8 cellular contexts compared by ENCODE assay signal in the genomic region with DNA sequence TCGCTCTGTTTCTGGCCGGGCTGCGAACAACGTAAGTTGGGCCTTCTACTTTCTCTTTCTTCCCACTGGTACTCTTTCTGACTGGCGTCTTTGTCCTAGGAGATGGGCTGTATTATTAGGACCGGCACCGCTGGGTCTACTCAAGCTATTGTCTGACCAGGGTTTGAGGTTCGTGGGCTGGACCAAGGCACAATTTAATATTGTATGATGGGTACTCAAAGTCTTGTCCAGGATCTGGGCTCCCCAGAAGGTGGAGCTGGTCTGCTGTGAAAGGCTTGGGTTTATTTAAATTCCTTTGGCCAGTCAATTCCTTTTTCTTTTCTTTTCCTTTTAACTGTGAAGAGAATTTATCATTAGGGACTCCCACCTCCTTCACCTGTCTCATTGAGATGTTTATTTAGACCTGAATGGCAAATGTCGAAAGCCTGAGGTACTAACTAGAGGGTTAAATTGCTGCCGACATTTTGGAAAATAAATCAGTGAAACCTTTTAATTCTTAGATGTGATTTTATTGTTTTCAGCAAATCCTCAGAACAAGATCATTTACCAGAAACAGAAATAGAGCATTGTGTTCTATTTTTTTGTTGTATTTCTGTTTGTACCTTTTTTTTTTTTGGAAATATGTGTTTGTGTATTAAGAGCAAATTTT.
DNase-seq lines count a peak whose midpoint lies in the region; TF ChIP-seq lines count a peak whose summit lies in the region.

No MANE protein-coding gene starts in this region.

- H3K4me3 ChIP-seq in HEK293 (ENCODE audit: low read depth, low read length): peak overlapping the region; percentile 90
- H3K4me3 ChIP-seq in brain microvascular endothelial cell (ENCODE audit: low read depth, low read length): peak overlapping the region; percentile 83
- H3K4me3 ChIP-seq in iPS-20b (ENCODE audit: low read length): peak overlapping the region; percentile 80
- H3K4me3 ChIP-seq in skin epidermis: peak overlapping the region; percentile 51 to 79 (median 69)

- POLR2A ChIA-PET in HEK293 (lab: Yijun Ruan, JAX): interaction anchor here (1.0 to 1.3 kb wide), 2 partner anchors 14 to 25 kb away, joined by 4 to 5 read pairs; no protein-coding TSS in a partner anchor

- in situ Hi-C loops in brain microvascular endothelial cell (cut with HindIII; ENCODE audit: low pct_ligation_motif_present, low sequenced_read_pairs): no loop called here

- peaks cover 13% of the 10 kb centered on the region; the same call in 1 of the 2 replicates for H3K4me1 ChIP-seq in HEK293 (ENCODE audit: control insufficient read depth, insufficient read depth, low read length)
- H3K4me1 ChIP-seq in iPS-20b (ENCODE audit: insufficient read depth, low read length): peaks cover 10% of the 10 kb centered on the region; the same call in 1 of the 2 replicates

- peak; percentile 77 for DNase-seq in NCI-H2227 (lab: John Stamatoyannopoulos, UW; ENCODE audit: unreplicated experiment)
- DNase-seq in NCI-H2227 treated with DMSO at 0.1 percent for 48 hours (lab: John Stamatoyannopoulos, UW): no peak
- DNase-seq in NCI-H2081 (lab: John Stamatoyannopoulos, UW): peak; percentile 26 to 68
- DNase-seq in brain microvascular endothelial cell: peak; percentile 66
- DNase-seq in GF-D8 (lab: John Stamatoyannopoulos, UW): no peak

- peak overlapping the region; percentile 27; the same call in 1 of the 2 replicates for H3K27ac ChIP-seq in HEK293 (ENCODE audit: extremely low read depth, low read depth, low read length)
- H3K27ac ChIP-seq in brain microvascular endothelial cell: peak overlapping the region; percentile 83
- H3K27ac ChIP-seq in iPS-20b (ENCODE audit: low read length): no peak overlapping the region
- H3K27ac ChIP-seq in skin epidermis: peak overlapping the region in 17 of 21 experiments; percentile 20 to 83 (median 58)

- H3K9ac ChIP-seq in iPS-20b (ENCODE audit: low read depth, low read length): peak overlapping the region; percentile 81; the same call in 1 of the 2 replicates

- H3K36me3 ChIP-seq in HEK293 (ENCODE audit: control insufficient read depth in 2 of 2, insufficient read depth in 1 of 2, low read length in 2 of 2): peaks cover 0 to 5% of the 10 kb centered on the region in 2 experiments; a peak in 1 of 3 replicates
- H3K36me3 ChIP-seq in brain microvascular endothelial cell (replicated peaks): no peaks in the 10 kb centered on the region
- peaks cover 8% of the 10 kb centered on the region; the same call in 1 of the 2 replicates for H3K36me3 ChIP-seq in iPS-20b (ENCODE audit: insufficient read depth, low read depth, low read length)

- CTCF ChIA-PET in HEK293 (lab: Yijun Ruan, JAX): interaction anchor here (0.5 to 1.4 kb wide), 8 partner anchors 13 to 846 kb away, joined by 3 to 5 read pairs (median 3); no protein-coding TSS in a partner anchor

- H3K9me3 ChIP-seq in HEK293 (ENCODE audit: control insufficient read depth, insufficient read depth, low read depth, low read length): no peaks in the 10 kb centered on the region
- no peaks in the 10 kb centered on the region for H3K9me3 ChIP-seq in iPS-20b (ENCODE audit: insufficient read depth, low read depth, low read length)

- H3K27me3 ChIP-seq in brain microvascular endothelial cell (replicated peaks) (no peaks in the 10 kb centered on the region), iPS-20b (ENCODE audit: insufficient read depth, low read length) (no peaks in the 10 kb centered on the region)

- TF ChIP-seq CTCF in HEK293 (tag by site-specific recombination; IDR thresholded peaks at IDR 0.05): peak; percentile 82
- peak; percentile 79 for TF ChIP-seq CTCF in brain microvascular endothelial cell (IDR thresholded peaks at IDR 0.05; ENCODE audit: low read depth, low read length, missing control alignments)

TF ChIP-seq in HEK293, 187 proteins besides CTCF, POLR2A, EP300 and RAD21:
- TF ChIP-seq, protein P1, sequence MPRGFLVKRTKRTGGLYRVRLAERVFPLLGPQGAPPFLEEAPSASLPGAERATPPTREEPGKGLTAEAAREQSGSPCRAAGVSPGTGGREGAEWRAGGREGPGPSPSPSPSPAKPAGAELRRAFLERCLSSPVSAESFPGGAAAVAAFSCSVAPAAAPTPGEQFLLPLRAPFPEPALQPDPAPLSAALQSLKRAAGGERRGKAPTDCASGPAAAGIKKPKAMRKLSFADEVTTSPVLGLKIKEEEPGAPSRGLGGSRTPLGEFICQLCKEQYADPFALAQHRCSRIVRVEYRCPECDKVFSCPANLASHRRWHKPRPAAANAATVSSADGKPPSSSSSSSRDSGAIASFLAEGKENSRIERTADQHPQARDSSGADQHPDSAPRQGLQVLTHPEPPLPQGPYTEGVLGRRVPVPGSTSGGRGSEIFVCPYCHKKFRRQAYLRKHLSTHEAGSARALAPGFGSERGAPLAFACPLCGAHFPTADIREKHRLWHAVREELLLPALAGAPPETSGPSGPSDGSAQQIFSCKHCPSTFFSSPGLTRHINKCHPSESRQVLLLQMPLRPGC (tag by site-specific recombination; IDR thresholded peaks at IDR 0.05): 0 out of 2 replicates have a peak, but pooled peaks have one; percentile 20
- no peak for TF ChIP-seq ZNF776 (tag by site-specific recombination; IDR thresholded peaks at IDR 0.05; ENCODE audit: borderline replicate concordance)
- no peak for TF ChIP-seq ZNF169 (tag by site-specific recombination; IDR thresholded peaks at IDR 0.05)
- TF ChIP-seq, protein P2, sequence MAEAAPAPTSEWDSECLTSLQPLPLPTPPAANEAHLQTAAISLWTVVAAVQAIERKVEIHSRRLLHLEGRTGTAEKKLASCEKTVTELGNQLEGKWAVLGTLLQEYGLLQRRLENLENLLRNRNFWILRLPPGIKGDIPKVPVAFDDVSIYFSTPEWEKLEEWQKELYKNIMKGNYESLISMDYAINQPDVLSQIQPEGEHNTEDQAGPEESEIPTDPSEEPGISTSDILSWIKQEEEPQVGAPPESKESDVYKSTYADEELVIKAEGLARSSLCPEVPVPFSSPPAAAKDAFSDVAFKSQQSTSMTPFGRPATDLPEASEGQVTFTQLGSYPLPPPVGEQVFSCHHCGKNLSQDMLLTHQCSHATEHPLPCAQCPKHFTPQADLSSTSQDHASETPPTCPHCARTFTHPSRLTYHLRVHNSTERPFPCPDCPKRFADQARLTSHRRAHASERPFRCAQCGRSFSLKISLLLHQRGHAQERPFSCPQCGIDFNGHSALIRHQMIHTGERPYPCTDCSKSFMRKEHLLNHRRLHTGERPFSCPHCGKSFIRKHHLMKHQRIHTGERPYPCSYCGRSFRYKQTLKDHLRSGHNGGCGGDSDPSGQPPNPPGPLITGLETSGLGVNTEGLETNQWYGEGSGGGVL (tag by site-specific recombination; IDR thresholded peaks at IDR 0.05): no peak
- no peak for TF ChIP-seq ZNF707 (tag by site-specific recombination; IDR thresholded peaks at IDR 0.05)
- no peak for TF ChIP-seq ZNF768 (tag by site-specific recombination; IDR thresholded peaks at IDR 0.05)
- peak; percentile 57 for TF ChIP-seq PRDM1 (tag by site-specific recombination; IDR thresholded peaks at IDR 0.05)
- peak; percentile 61 for TF ChIP-seq PRDM10 (tag by site-specific recombination; IDR thresholded peaks at IDR 0.05)
- no peak for TF ChIP-seq ZNF341 (tag by site-specific recombination; IDR thresholded peaks at IDR 0.05; ENCODE audit: low read depth)
- TF ChIP-seq ZNF654 (tag by site-specific recombination; IDR thresholded peaks at IDR 0.05; ENCODE audit: low read depth): peak; percentile 65
- 0 out of 2 replicates have a peak, but pooled peaks have one; percentile 3 for TF ChIP-seq TCF7L2 (IDR thresholded peaks at IDR 0.05; ENCODE audit: borderline replicate concordance, low read depth, low read length)
- peak; percentile 91 for TF ChIP-seq ZNF335 (tag by site-specific recombination; conservative IDR thresholded peaks at IDR 0.05)
- peak; percentile 79 for TF ChIP-seq ZBTB17 (tag by site-specific recombination; IDR thresholded peaks at IDR 0.05)

Comparison
In these comparisons a context has a peak if more than half of its experiments do, and no peak if none do; other contexts are left out.
1. DNase-seq: peak in NCI-H2227 (single experiment), NCI-H2081 (2 of 2) and brain microvascular endothelial cell (single experiment); none in NCI-H2227 treated with DMSO at 0.1 percent for 48 hours (single experiment) and GF-D8 (single experiment).
2. Peak in every context shown above with its lines, with median percentiles within 50 percentile points of each other: H3K4me3 ChIP-seq.